In genomic region chr9:114097613-114098020, GRCh38 we compare ENCODE assay signal across 9 cellular contexts. TPM values are rescaled to one million over a fixed set of nuclear protein-coding genes. Genes with fewer than 3 reads are reported as not detected.
DNase-seq lines count a peak whose midpoint lies in the region; ATAC-seq and TF ChIP-seq lines count a peak whose summit lies in the region.
"Had no signal": no experiment of that assay in that cellular context is flagged by ENCODE, and none has a peak within 500 bp of the region (broad histone marks: within the 10 kb centered on the region; RNA-seq: fewer than 3 reads in every experiment).

No MANE protein-coding gene starts in this region.

- H3K27me3 ChIP-seq in A673 (replicated peaks; ENCODE audit: insufficient read depth, low read depth, low read length, poor library complexity) (no peaks in the 10 kb centered on the region), HCT116 (ENCODE audit: insufficient read depth, low read length) (no peaks in the 10 kb centered on the region), colonic mucosa (no peaks in the 10 kb centered on the region), muscle layer of duodenum (ENCODE audit: low read depth, low read length) (peaks cover 12% of the 10 kb centered on the region)

- peak overlapping the region; percentile 83 for H3K4me2 ChIP-seq in HCT116 (ENCODE audit: low read length)

- H3K4me3 ChIP-seq in A673 (ENCODE audit: low read depth, low read length, poor library complexity, severe bottlenecking) (peak overlapping the region; percentile 56), HCT116 (replicated peaks in 1 of 2; ENCODE audit: low read depth in 1 of 2, low read length in 2 of 2) (peak overlapping the region; percentile 43 to 63), colonic mucosa (peak overlapping the region; percentile 36), muscle layer of duodenum (ENCODE audit: low read depth in 1 of 2, low read length in 2 of 2) (peak overlapping the region; percentile 37 to 54)

- BruUV-seq in A673 (replicated peaks; lab: Mats Ljungman, UMichigan), result no TSS peak
- no TSS peak for BruUV-seq in HCT116 (replicated peaks; lab: Mats Ljungman, UMichigan)

- H3K9ac ChIP-seq in HCT116 (ENCODE audit: low read length) (peak overlapping the region; percentile 35), colonic mucosa (ENCODE audit: low read depth in 2 of 2, low read length in 2 of 2) (no peak overlapping the region)

- ATAC-seq in HCT116 (no peak), GM19035 (IDR thresholded peaks at IDR 0.05; ENCODE audit: unreplicated experiment) (no peak)

- H3K4me1 ChIP-seq in A673 (ENCODE audit: insufficient read depth, low read length, poor library complexity, severe bottlenecking) (no peaks in the 10 kb centered on the region), HCT116 (ENCODE audit: control insufficient read depth in 1 of 2, insufficient read depth in 2 of 2, low read length in 2 of 2) (peaks cover 0 to 9% of the 10 kb centered on the region in 2 experiments; a peak in 2 of 4 replicates), colonic mucosa (no peaks in the 10 kb centered on the region), muscle layer of duodenum (ENCODE audit: control insufficient read depth in 1 of 2, insufficient read depth in 2 of 2, low read length in 2 of 2) (peaks cover 0 to 12% of the 10 kb centered on the region in 2 donors)

- DNase-seq in A673 (ENCODE audit: low spot score), result peak; percentile 19
- no peak for DNase-seq in HCT116 (ENCODE audit: low read depth, low spot score)
- DNase-seq in colonic mucosa, result peak; percentile 79
- DNase-seq in effector CD4-positive, alpha-beta T cell, result no peak
- DNase-seq in RWPE1 (ENCODE audit: low spot score), result no peak
- no peak for DNase-seq in kidney glomerular epithelial cell (lab: John Stamatoyannopoulos, UW)
- DNase-seq: activated CD8-positive, alpha-beta memory T cell treated with anti-CD3 and anti-CD28 coated beads, Interleukin-2, amount 50 U/mL, for 4 hours had no signal

- no peak overlapping the region for H2AFZ ChIP-seq in HCT116 (ENCODE audit: low read depth, low read length, poor library complexity, severe bottlenecking)

- TF ChIP-seq CTCF in A673 (conservative IDR thresholded peaks at IDR 0.05; ENCODE audit: low read depth, low read length) (no peak), HCT116 (IDR thresholded peaks at IDR 0.05 in 2 of 3, conservative IDR thresholded peaks at IDR 0.05 in 1 of 3; ENCODE audit: borderline replicate concordance in 1 of 3, insufficient read depth in 1 of 3, low read depth in 2 of 3, low read length in 2 of 3) (no peak), colonic mucosa (IDR thresholded peaks at IDR 0.05) (no peak), RWPE1 (conservative IDR thresholded peaks at IDR 0.05; ENCODE audit: low read depth) (no peak)

- H3K36me3 ChIP-seq in A673 (ENCODE audit: insufficient read depth, low read length, poor library complexity, severe bottlenecking) (no peaks in the 10 kb centered on the region), HCT116 (ENCODE audit: control insufficient read depth in 1 of 2, insufficient read depth in 2 of 2, low read length in 2 of 2) (no peaks in the 10 kb centered on the region), colonic mucosa (no peaks in the 10 kb centered on the region), muscle layer of duodenum (ENCODE audit: control insufficient read depth in 1 of 2, insufficient read depth in 2 of 2, low read length in 2 of 2) (no peaks in the 10 kb centered on the region)

- peaks cover 6% of the 10 kb centered on the region for H3K9me3 ChIP-seq in A673 (ENCODE audit: low read depth, low read length, poor library complexity, severe bottlenecking)
- H3K9me3 ChIP-seq in HCT116 (ENCODE audit: control insufficient read depth in 1 of 2, insufficient read depth in 1 of 2, low read depth in 1 of 2, low read length in 2 of 2), result peaks cover 3 to 4% of the 10 kb centered on the region in 2 experiments; a peak in 2 of 4 replicates
- no peaks in the 10 kb centered on the region for H3K9me3 ChIP-seq in colonic mucosa
- H3K9me3 ChIP-seq in muscle layer of duodenum (ENCODE audit: control insufficient read depth in 1 of 2, low read length in 2 of 2), result peaks cover 0 to 3% of the 10 kb centered on the region in 2 donors

- CTCF ChIA-PET in A673 (lab: Charles Lee), result no interaction called here
- CTCF ChIA-PET in HCT116 (lab: Charles Lee), result interaction anchor here (0.7 to 1.5 kb wide), 2 partner anchors 15 to 170 kb away, joined by 3 to 6 read pairs; no protein-coding TSS in a partner anchor
- CTCF ChIA-PET in RWPE1 (lab: Yijun Ruan, JAX), result interaction anchor here (0.7 to 2.5 kb wide), 5 partner anchors 10 to 360 kb away, joined by 3 to 11 read pairs (median 8); no protein-coding TSS in a partner anchor

- POLR2A ChIA-PET in A673 (lab: Charles Lee; ENCODE audit: low non-redundant PET), result no interaction called here
- POLR2A ChIA-PET in HCT116 (lab: Charles Lee), result interaction anchor here (0.7 kb wide), 1 partner anchor 43 kb away, joined by 6 read pairs; no protein-coding TSS in a partner anchor
- POLR2A ChIA-PET in RWPE1 (lab: Yijun Ruan, JAX; ENCODE audit: low non-redundant PET), result no interaction called here

- no peak for TF ChIP-seq POLR2A in HCT116 (IDR thresholded peaks at IDR 0.05; ENCODE audit: borderline replicate concordance, extremely low read depth, insufficient read depth, insufficient read length)

- H3K27ac ChIP-seq in A673 (ENCODE audit: low read depth, low read length, poor library complexity, severe bottlenecking), result no peak overlapping the region
- H3K27ac ChIP-seq in HCT116 (ENCODE audit: low read depth, low read length), result no peak overlapping the region; the same call in 1 of the 2 replicates
- peak overlapping the region; percentile 10 for H3K27ac ChIP-seq in colonic mucosa
- no peak overlapping the region for H3K27ac ChIP-seq in muscle layer of duodenum (ENCODE audit: low read length)
- H3K27ac ChIP-seq in RWPE1, result no peak overlapping the region

- no peaks in the 10 kb centered on the region for H3K9me2 ChIP-seq in HCT116 (ENCODE audit: insufficient read depth)

- no peaks in the 10 kb centered on the region for H3K79me2 ChIP-seq in HCT116 (ENCODE audit: insufficient read depth, low read length)

- H4K20me1 ChIP-seq in HCT116 (ENCODE audit: insufficient read depth), result no peaks in the 10 kb centered on the region

- intact Hi-C loops in A673 (cut with micrococcal nuclease; ENCODE audit: unreplicated experiment), result no loop called here
- intact Hi-C loops in HCT116 (cut with micrococcal nuclease), result no loop called here
- intact Hi-C loops in colonic mucosa (cut with DNase I), result no loop called here

- no peak for TF ChIP-seq RAD21 in HCT116 (IDR thresholded peaks at IDR 0.05; ENCODE audit: low read depth)

- RAD21 ChIA-PET in HCT116 (lab: Charles Lee; ENCODE audit: low non-redundant PET in 1 of 2, low total read pairs in 2 of 2, uncharacterized antibody in 2 of 2, unreplicated experiment in 2 of 2), result interaction anchor here (0.6 to 0.7 kb wide), 3 partner anchors 10 to 134 kb away, joined by 6 to 7 read pairs (median 6); no protein-coding TSS in a partner anchor

TF ChIP-seq in HCT116, 20 proteins besides CTCF, POLR2A, EP300 and RAD21:
- TF ChIP-seq YY1 (IDR thresholded peaks at IDR 0.05; ENCODE audit: extremely low read depth, insufficient replicate concordance, low read depth, low read length), result no peak

RNA-seq across cellular contexts. Expression of gene KIF12, which starts 1.5 kb away (rescaled TPM):
- total RNA-seq in A673 (2021) (not detected in 2 replicates), HCT116 (2021; ENCODE audit: unreplicated experiment) (6.4 TPM), colonic mucosa (10 to 100 TPM; 27.2 to 33.8 TPM)
- polyA plus RNA-seq in HCT116 (2012), result 4.5 and 5.7 TPM in 2 replicates

RNA-seq across cellular contexts. Expression of gene AMBP, which starts 19.5 kb away (rescaled TPM):
- total RNA-seq in A673 (2021) (not detected in 2 replicates), HCT116 (2021; ENCODE audit: unreplicated experiment) (1.9 TPM), colonic mucosa (1 to 10 TPM; 1.5 to 5.7 TPM)
- not detected in 2 replicates for polyA plus RNA-seq in HCT116 (2012)

RNA-seq across cellular contexts. Expression of gene COL27A1, which starts 57.7 kb away (rescaled TPM):
- 37.0 and 37.6 TPM in 2 replicates for total RNA-seq in A673 (2021)
- 12.0 TPM for total RNA-seq in HCT116 (2021; ENCODE audit: unreplicated experiment)
- polyA plus RNA-seq in HCT116 (2012), result 6.5 and 7.2 TPM in 2 replicates
- total RNA-seq in colonic mucosa, result 1 to 10 TPM; 2.9 to 4.2 TPM

Comparison
In these comparisons a context has a peak if more than half of its experiments do, and no peak if none do; other contexts are left out.
1. DNase-seq: peak in A673 (single experiment) and colonic mucosa (single experiment); none in HCT116 (single experiment), effector CD4-positive, alpha-beta T cell (single experiment), RWPE1 (single experiment) and kidney glomerular epithelial cell (single experiment).
2. Peak in every context shown above with its lines, with median percentiles within 50 percentile points of each other: H3K4me3 ChIP-seq.